Comparison of ENCODE assay signal across 9 cellular contexts in the genomic region with DNA sequence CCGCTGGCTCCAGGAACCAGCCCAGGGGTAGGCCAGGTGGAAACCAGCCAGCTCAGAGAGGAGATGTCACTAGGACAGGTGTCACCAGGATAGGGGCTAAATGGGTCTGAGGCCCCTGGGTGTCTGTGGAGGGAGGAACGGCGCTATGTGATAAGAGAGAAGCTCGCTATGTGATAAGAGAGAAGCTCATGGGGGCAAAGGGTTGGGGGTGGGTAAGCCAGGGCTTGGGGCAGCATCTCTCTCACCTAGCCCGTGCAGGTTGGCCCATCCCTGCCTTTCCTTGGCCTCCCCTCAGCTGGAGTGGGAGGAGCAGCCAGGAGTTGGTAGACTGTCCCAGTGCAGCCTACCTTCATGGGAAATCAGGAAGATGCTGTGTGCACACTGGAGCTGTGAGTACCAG. TPM values are rescaled to one million over a fixed set of nuclear protein-coding genes. Genes with fewer than 3 reads are reported as not detected.
A peak's percentile ranks its signal among the peaks of the same experiment; 100 is the strongest.
DNase-seq lines count a peak whose midpoint lies in the region; ATAC-seq and TF ChIP-seq lines count a peak whose summit lies in the region.
"Had no signal": no experiment of that assay in that cellular context is flagged by ENCODE, and none has a peak within 500 bp of the region (broad histone marks: within the 10 kb centered on the region; RNA-seq: fewer than 3 reads in every experiment).

No MANE protein-coding gene starts in this region.

- no peaks in the 10 kb centered on the region for H3K36me3 ChIP-seq in gastroesophageal sphincter

- peaks cover 4% of the 10 kb centered on the region for H3K36me3 Mint-ChIP-seq in activated CD4-positive, alpha-beta T cell treated with anti-CD3 and anti-CD28 coated beads, Interleukin-2, amount 10 ng/mL, durations not matched to agents 24 days and 14 days (ENCODE audit: low read depth)
- peaks cover 6% of the 10 kb centered on the region for H3K36me3 Mint-ChIP-seq in stimulated activated memory B cell treated with anti-CD40 and anti-IgM and Interleukin-4, amounts not matched to agents 10 μg/mL and 1 μg/mL and 100 μg/mL, for 72 hours
- peaks cover 5% of the 10 kb centered on the region for H3K36me3 Mint-ChIP-seq in MCF 10A (ENCODE audit: insufficient read depth, unreplicated experiment)

- H3K9me3 Mint-ChIP-seq in activated CD4-positive, alpha-beta T cell treated with anti-CD3 and anti-CD28 coated beads, Interleukin-2, amount 10 ng/mL, durations not matched to agents 24 days and 14 days: no peaks in the 10 kb centered on the region
- H3K9me3 Mint-ChIP-seq in stimulated activated memory B cell treated with anti-CD40 and anti-IgM and Interleukin-4, amounts not matched to agents 10 μg/mL and 1 μg/mL and 100 μg/mL, for 72 hours: no peaks in the 10 kb centered on the region
- no peaks in the 10 kb centered on the region for H3K9me3 Mint-ChIP-seq in MCF 10A (ENCODE audit: unreplicated experiment)
- H3K9me3 Mint-ChIP-seq: dendritic cell treated with granulocyte-macrophage colony-stimulating factor and Interleukin-4, amounts not matched to agents 40 ng/mL and 50 ng/mL, for 4 days had no signal

- H3K9me3 ChIP-seq in gastroesophageal sphincter: no peaks in the 10 kb centered on the region

- H3K4me3 Mint-ChIP-seq in activated CD4-positive, alpha-beta T cell treated with anti-CD3 and anti-CD28 coated beads, Interleukin-2, amount 10 ng/mL, durations not matched to agents 24 days and 14 days: peak overlapping the region; percentile 67
- peak overlapping the region; percentile 54 for H3K4me3 Mint-ChIP-seq in stimulated activated memory B cell treated with anti-CD40 and anti-IgM and Interleukin-4, amounts not matched to agents 10 μg/mL and 1 μg/mL and 100 μg/mL, for 72 hours
- no peak overlapping the region for H3K4me3 Mint-ChIP-seq in MCF 10A (ENCODE audit: unreplicated experiment)

- peaks cover 63% of the 10 kb centered on the region for H3K4me1 Mint-ChIP-seq in activated CD4-positive, alpha-beta T cell treated with anti-CD3 and anti-CD28 coated beads, Interleukin-2, amount 10 ng/mL, durations not matched to agents 24 days and 14 days
- peaks cover 66% of the 10 kb centered on the region for H3K4me1 Mint-ChIP-seq in stimulated activated memory B cell treated with anti-CD40 and anti-IgM and Interleukin-4, amounts not matched to agents 10 μg/mL and 1 μg/mL and 100 μg/mL, for 72 hours
- peaks cover 13% of the 10 kb centered on the region for H3K4me1 Mint-ChIP-seq in MCF 10A (ENCODE audit: insufficient read depth, unreplicated experiment)

- H3K4me3 ChIP-seq in gastroesophageal sphincter: no peak overlapping the region

- TF ChIP-seq CTCF in RWPE1 (conservative IDR thresholded peaks at IDR 0.05; ENCODE audit: low read depth) (no peak), gastroesophageal sphincter (IDR thresholded peaks at IDR 0.05) (no peak), MCF 10A (IDR thresholded peaks at IDR 0.05; ENCODE audit: unreplicated experiment) (no peak)

- H3K27ac ChIP-seq in RWPE1: peak overlapping the region; percentile 80
- peak overlapping the region in 3 of 4 donors; percentile 92 to 95 (median 95) for H3K27ac ChIP-seq in gastroesophageal sphincter

- H3K4me1 ChIP-seq in gastroesophageal sphincter: peaks cover 0 to 91% (median 33%) of the 10 kb centered on the region in 3 donors

- 84 to 90% methylated on average over 2 to 4 of the region's 5 CpGs for WGBS in gastroesophageal sphincter (ENCODE audit: low coverage in 1 of 2), 2 donors

- intact Hi-C loops in activated CD4-positive, alpha-beta T cell treated with anti-CD3 and anti-CD28 coated beads, Interleukin-2, amount 10 ng/mL, durations not matched to agents 24 days and 14 days (cut with micrococcal nuclease): loop anchor here (2.0 to 5.0 kb wide), 3 partner anchors 14 to 402 kb away; a partner anchor contains a TSS
- intact Hi-C loops in MCF 10A (cut with micrococcal nuclease): no loop called here

- TF ChIP-seq EP300 in gastroesophageal sphincter (IDR thresholded peaks at IDR 0.05): no peak

- H3K27me3 ChIP-seq in gastroesophageal sphincter: no peaks in the 10 kb centered on the region

- H3K27ac Mint-ChIP-seq in activated CD4-positive, alpha-beta T cell treated with anti-CD3 and anti-CD28 coated beads, Interleukin-2, amount 10 ng/mL, durations not matched to agents 24 days and 14 days: peak overlapping the region; percentile 76
- peak overlapping the region; percentile 55 for H3K27ac Mint-ChIP-seq in stimulated activated memory B cell treated with anti-CD40 and anti-IgM and Interleukin-4, amounts not matched to agents 10 μg/mL and 1 μg/mL and 100 μg/mL, for 72 hours
- H3K27ac Mint-ChIP-seq in MCF 10A (ENCODE audit: low read depth, unreplicated experiment): no peak overlapping the region

- CTCF ChIA-PET in RWPE1 (lab: Yijun Ruan, JAX): interaction anchor here (0.9 to 1.3 kb wide), 2 partner anchors 15 to 22 kb away, joined by 3 to 4 read pairs; no protein-coding TSS in a partner anchor
- CTCF ChIA-PET in MCF 10A (lab: Yijun Ruan, JAX): interaction anchor here (0.6 to 3.9 kb wide), 15 partner anchors 8 to 194 kb away, joined by 3 to 35 read pairs (median 4); no protein-coding TSS in a partner anchor

- POLR2A ChIA-PET in RWPE1 (lab: Yijun Ruan, JAX; ENCODE audit: low non-redundant PET) (no interaction called here), MCF 10A (lab: Yijun Ruan, JAX) (interaction anchor here (0.6 kb wide), 1 partner anchor 20 kb away, joined by 3 read pairs; no protein-coding TSS in a partner anchor)

- no peak for DNase-seq in activated CD4-positive, alpha-beta T cell treated with anti-CD3 and anti-CD28 coated beads, Interleukin-2, amount 10 ng/mL, durations not matched to agents 24 days and 14 days
- no peak for DNase-seq in activated CD4-positive, alpha-beta T cell treated with anti-CD3 and anti-CD28 coated beads, Interleukin-2, amount 50 U/mL, for 1 hour
- DNase-seq in RWPE1 (ENCODE audit: low spot score): no peak
- DNase-seq in DMS79 (lab: John Stamatoyannopoulos, UW): no peak
- DNase-seq in MCF 10A (ENCODE audit: unreplicated experiment): no peak
- DNase-seq in NAMALWA (ENCODE audit: low spot score): no peak

- ATAC-seq in gastroesophageal sphincter: no peak
- no peak for ATAC-seq in stimulated activated memory B cell treated with anti-CD40 and anti-IgM and Interleukin-4, amounts not matched to agents 10 μg/mL and 1 μg/mL and 100 μg/mL, for 72 hours

- BruUV-seq in MCF 10A (replicated peaks; lab: Mats Ljungman, UMichigan): no TSS peak

- no peaks in the 10 kb centered on the region for H3K27me3 Mint-ChIP-seq in activated CD4-positive, alpha-beta T cell treated with anti-CD3 and anti-CD28 coated beads, Interleukin-2, amount 10 ng/mL, durations not matched to agents 24 days and 14 days
- H3K27me3 Mint-ChIP-seq in stimulated activated memory B cell treated with anti-CD40 and anti-IgM and Interleukin-4, amounts not matched to agents 10 μg/mL and 1 μg/mL and 100 μg/mL, for 72 hours: no peaks in the 10 kb centered on the region
- no peaks in the 10 kb centered on the region for H3K27me3 Mint-ChIP-seq in MCF 10A (ENCODE audit: insufficient read depth, unreplicated experiment)
- H3K27me3 Mint-ChIP-seq: dendritic cell treated with granulocyte-macrophage colony-stimulating factor and Interleukin-4, amounts not matched to agents 40 ng/mL and 50 ng/mL, for 4 days had no signal

- TF ChIP-seq POLR2A in gastroesophageal sphincter (IDR thresholded peaks at IDR 0.05): no peak

RNA-seq across cellular contexts. Expression of a gene that starts 26.5 kb away (rescaled TPM):
- 0.75 and 0.78 TPM in 2 replicates for total RNA-seq in activated CD4-positive, alpha-beta T cell treated with anti-CD3 and anti-CD28 coated beads, Interleukin-2, amount 10 ng/mL, durations not matched to agents 24 days and 14 days
- total RNA-seq in gastroesophageal sphincter: 1 to 10 TPM; 2.4 to 5.0 (median 4.4) TPM
- total RNA-seq in MCF 10A (2022): 13.3 and 32.8 TPM in 2 replicates
